1 cellular context compared by ENCODE assay signal in the genomic region with DNA sequence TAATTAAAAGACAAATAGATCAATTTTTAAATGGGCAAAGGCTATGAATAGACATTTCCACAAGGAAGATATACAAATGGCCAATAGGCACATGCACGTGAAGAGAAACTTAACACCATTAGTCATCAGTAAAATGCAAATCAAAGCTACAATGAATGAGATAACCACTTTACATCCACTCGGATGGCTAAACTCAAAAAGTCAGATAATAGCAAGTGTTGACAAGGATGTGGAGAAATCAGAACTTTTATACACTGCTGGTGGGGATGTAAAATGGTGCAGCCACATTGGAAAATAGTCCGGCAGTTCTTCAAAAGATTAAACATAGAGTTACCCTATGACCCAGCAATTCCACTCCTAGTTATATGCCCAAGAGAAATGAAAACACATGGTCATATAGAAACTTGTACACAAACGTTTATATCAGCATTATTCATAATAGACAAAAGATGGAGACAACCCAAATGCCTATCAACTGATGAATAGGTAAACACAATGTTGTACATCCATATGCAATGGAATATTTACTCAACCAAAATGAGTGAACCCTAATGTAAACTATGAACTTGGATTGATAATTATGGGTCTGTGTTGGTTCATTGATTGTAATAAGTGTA.
A peak's percentile ranks its signal among the peaks of the same experiment; 100 is the strongest.
TF ChIP-seq lines count a peak whose summit lies in the region.

No MANE protein-coding gene starts in this region.

TF ChIP-seq in HepG2, 621 proteins besides CTCF, POLR2A, EP300 and RAD21 (continued from another document):
- TF ChIP-seq MAFK (conservative IDR thresholded peaks at IDR 0.05 in 1 of 2, IDR thresholded peaks at IDR 0.05 in 1 of 2; ENCODE audit: low read length in 2 of 2) (0 out of 4 replicates have a peak, but pooled peaks have one; percentile 6 to 19), KDM3A (CRISPR knock-in tag; IDR thresholded peaks at IDR 0.05; ENCODE audit: low read depth) (no peak), ZNF7 (CRISPR knock-in tag; IDR thresholded peaks at IDR 0.05) (peak; percentile 92), ZNF460 (CRISPR knock-in tag; IDR thresholded peaks at IDR 0.05; ENCODE audit: borderline replicate concordance) (no peak), MZF1 (CRISPR knock-in tag; IDR thresholded peaks at IDR 0.05; ENCODE audit: borderline replicate concordance) (no peak)
- TF ChIP-seq, protein P1, sequence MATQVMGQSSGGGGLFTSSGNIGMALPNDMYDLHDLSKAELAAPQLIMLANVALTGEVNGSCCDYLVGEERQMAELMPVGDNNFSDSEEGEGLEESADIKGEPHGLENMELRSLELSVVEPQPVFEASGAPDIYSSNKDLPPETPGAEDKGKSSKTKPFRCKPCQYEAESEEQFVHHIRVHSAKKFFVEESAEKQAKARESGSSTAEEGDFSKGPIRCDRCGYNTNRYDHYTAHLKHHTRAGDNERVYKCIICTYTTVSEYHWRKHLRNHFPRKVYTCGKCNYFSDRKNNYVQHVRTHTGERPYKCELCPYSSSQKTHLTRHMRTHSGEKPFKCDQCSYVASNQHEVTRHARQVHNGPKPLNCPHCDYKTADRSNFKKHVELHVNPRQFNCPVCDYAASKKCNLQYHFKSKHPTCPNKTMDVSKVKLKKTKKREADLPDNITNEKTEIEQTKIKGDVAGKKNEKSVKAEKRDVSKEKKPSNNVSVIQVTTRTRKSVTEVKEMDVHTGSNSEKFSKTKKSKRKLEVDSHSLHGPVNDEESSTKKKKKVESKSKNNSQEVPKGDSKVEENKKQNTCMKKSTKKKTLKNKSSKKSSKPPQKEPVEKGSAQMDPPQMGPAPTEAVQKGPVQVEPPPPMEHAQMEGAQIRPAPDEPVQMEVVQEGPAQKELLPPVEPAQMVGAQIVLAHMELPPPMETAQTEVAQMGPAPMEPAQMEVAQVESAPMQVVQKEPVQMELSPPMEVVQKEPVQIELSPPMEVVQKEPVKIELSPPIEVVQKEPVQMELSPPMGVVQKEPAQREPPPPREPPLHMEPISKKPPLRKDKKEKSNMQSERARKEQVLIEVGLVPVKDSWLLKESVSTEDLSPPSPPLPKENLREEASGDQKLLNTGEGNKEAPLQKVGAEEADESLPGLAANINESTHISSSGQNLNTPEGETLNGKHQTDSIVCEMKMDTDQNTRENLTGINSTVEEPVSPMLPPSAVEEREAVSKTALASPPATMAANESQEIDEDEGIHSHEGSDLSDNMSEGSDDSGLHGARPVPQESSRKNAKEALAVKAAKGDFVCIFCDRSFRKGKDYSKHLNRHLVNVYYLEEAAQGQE (IDR thresholded peaks at IDR 0.05; ENCODE audit: borderline replicate concordance in 1 of 2, low read depth in 1 of 2, low read length in 2 of 2), result no peak
